ENCODE assay signal across 28 cellular contexts in genomic region chr9:91913096-91913495, GRCh38. TPM values are rescaled to one million over a fixed set of nuclear protein-coding genes. Genes with fewer than 3 reads are reported as not detected.
"Had no signal": no experiment of that assay in that cellular context is flagged by ENCODE, and none has a peak within 500 bp of the region (broad histone marks: within the 10 kb centered on the region; RNA-seq: fewer than 3 reads in every experiment).

No MANE protein-coding gene starts in this region.

- H3K9me3 Mint-ChIP-seq: activated CD4-positive, alpha-beta memory T cell treated with anti-CD3 and anti-CD28 coated beads, Interleukin-2, amount 10 ng/mL, durations not matched to agents 7 days and 5 days; activated CD4-positive, alpha-beta T cell treated with anti-CD3 and anti-CD28 coated beads, Interleukin-2, amount 10 ng/mL, durations not matched to agents 24 days and 14 days; activated T-cell treated with anti-CD3 and anti-CD28 coated beads, Interleukin-2, amount 50 U/mL, for 24 hours; activated T-cell treated with anti-CD3 and anti-CD28 coated beads, Interleukin-2, amount 50 U/mL, for 72 hours; central memory CD8-positive, alpha-beta T cell; dendritic cell treated with granulocyte-macrophage colony-stimulating factor and Interleukin-4, amounts not matched to agents 40 ng/mL and 50 ng/mL, for 4 days had no signal

- H3K9me3 ChIP-seq: breast epithelium, gastroesophageal sphincter had no signal

- H3K4me3 Mint-ChIP-seq: activated CD4-positive, alpha-beta memory T cell treated with anti-CD3 and anti-CD28 coated beads, Interleukin-2, amount 10 ng/mL, durations not matched to agents 7 days and 5 days; activated CD4-positive, alpha-beta T cell treated with anti-CD3 and anti-CD28 coated beads for 36 hours; activated CD4-positive, alpha-beta T cell treated with anti-CD3 and anti-CD28 coated beads, Interleukin-2, amount 10 ng/mL, durations not matched to agents 24 days and 14 days; activated naive CD8-positive, alpha-beta T cell; activated T-cell treated with anti-CD3 and anti-CD28 coated beads, Interleukin-2, amount 50 U/mL, for 24 hours; activated T-cell treated with anti-CD3 and anti-CD28 coated beads, Interleukin-2, amount 50 U/mL, for 72 hours; brain; central memory CD8-positive, alpha-beta T cell; dendritic cell treated with granulocyte-macrophage colony-stimulating factor and Interleukin-4, amounts not matched to agents 40 ng/mL and 50 ng/mL, for 4 days had no signal

- H3K36me3 ChIP-seq: breast epithelium, cardiac muscle cell, gastroesophageal sphincter had no signal

- H3K4me3 ChIP-seq: breast epithelium, cardiac muscle cell, coronary artery, dorsolateral prefrontal cortex, gastroesophageal sphincter had no signal

- H3K27ac Mint-ChIP-seq: activated CD4-positive, alpha-beta memory T cell treated with anti-CD3 and anti-CD28 coated beads, Interleukin-2, amount 10 ng/mL, durations not matched to agents 7 days and 5 days; activated CD4-positive, alpha-beta T cell treated with anti-CD3 and anti-CD28 coated beads for 36 hours; activated CD4-positive, alpha-beta T cell treated with anti-CD3 and anti-CD28 coated beads, Interleukin-2, amount 10 ng/mL, durations not matched to agents 24 days and 14 days; activated naive CD8-positive, alpha-beta T cell; activated T-cell treated with anti-CD3 and anti-CD28 coated beads, Interleukin-2, amount 50 U/mL, for 24 hours; activated T-cell treated with anti-CD3 and anti-CD28 coated beads, Interleukin-2, amount 50 U/mL, for 72 hours; brain; dendritic cell treated with granulocyte-macrophage colony-stimulating factor and Interleukin-4, amounts not matched to agents 40 ng/mL and 50 ng/mL, for 4 days had no signal

- ATAC-seq: activated CD4-positive, alpha-beta T cell treated with anti-CD3 and anti-CD28 coated beads for 36 hours; activated T-cell treated with anti-CD3 and anti-CD28 coated beads, Interleukin-2, amount 50 U/mL, for 72 hours; gastroesophageal sphincter had no signal

- H3K36me3 Mint-ChIP-seq: activated naive CD8-positive, alpha-beta T cell; brain had no signal

- H3K4me1 ChIP-seq: breast epithelium had no signal

- H3K27ac ChIP-seq: cardiac muscle cell, coronary artery, dorsolateral prefrontal cortex, epithelial cell of prostate, gastroesophageal sphincter had no signal

- DNase-seq: activated CD4-positive, alpha-beta memory T cell treated with anti-CD3 and anti-CD28 coated beads, Interleukin-2, amount 10 ng/mL, durations not matched to agents 7 days and 5 days; activated CD4-positive, alpha-beta T cell treated with anti-CD3 and anti-CD28 coated beads for 36 hours; activated CD4-positive, alpha-beta T cell treated with anti-CD3 and anti-CD28 coated beads, Interleukin-2, amount 10 ng/mL, durations not matched to agents 24 days and 14 days; activated CD4-positive, alpha-beta T cell treated with anti-CD3 and anti-CD28 coated beads, Interleukin-2, amount 50 U/mL, for 4 hours; activated CD4-positive, CD25-positive, alpha-beta regulatory T cell; activated CD4-positive, CD25-positive, alpha-beta regulatory T cell treated with anti-CD3 and anti-CD28 coated beads, Interleukin-2, amount 50 U/mL, for 72 hours; activated effector memory CD4-positive, alpha-beta T cell treated with Interleukin-2 at 50 U/mL for 16 hours; activated gamma-delta T cell treated with Interleukin-2 at 50 U/mL for 16 hours; activated naive CD4-positive, alpha-beta T cell treated with anti-CD3 and anti-CD28 coated beads, Interleukin-2, amount 50 U/mL, for 16 hours; activated naive CD4-positive, alpha-beta T cell treated with Interleukin-2 at 50 U/mL for 16 hours; activated T-cell treated with anti-CD3 and anti-CD28 coated beads for 4 hours; activated T-cell treated with anti-CD3 and anti-CD28 coated beads, Interleukin-2, amount 50 U/mL, for 24 hours; activated T-cell treated with anti-CD3 and anti-CD28 coated beads, Interleukin-2, amount 50 U/mL, for 72 hours; amygdala; aorta; dorsolateral prefrontal cortex; effector memory CD4-positive, alpha-beta T cell; foreskin melanocyte; T-helper 2 cell had no signal

- H3K4me1 Mint-ChIP-seq: central memory CD8-positive, alpha-beta T cell had no signal

- H3K27me3 ChIP-seq: breast epithelium, cardiac muscle cell, gastroesophageal sphincter had no signal

RNA-seq across cellular contexts. Expression of gene ROR2, which starts 36.9 kb away (rescaled TPM):
- total RNA-seq: activated CD4-positive, alpha-beta T cell treated with anti-CD3 and anti-CD28 coated beads for 36 hours had no signal
- polyA plus RNA-seq: aorta had no signal
